In genomic region chr13:43686557-43686956, GRCh38 we compare ENCODE assay signal across 10 cellular contexts.
DNase-seq lines count a peak whose midpoint lies in the region; ATAC-seq and TF ChIP-seq lines count a peak whose summit lies in the region.
"Had no signal": no experiment of that assay in that cellular context is flagged by ENCODE, and none has a peak within 500 bp of the region (broad histone marks: within the 10 kb centered on the region; RNA-seq: fewer than 3 reads in every experiment).

No MANE protein-coding gene starts in this region.

- TF ChIP-seq CTCF in PC-9 (conservative IDR thresholded peaks at IDR 0.05) (no peak), fibroblast of pulmonary artery (IDR thresholded peaks at IDR 0.05; ENCODE audit: low read length, missing control alignments) (no peak), osteocyte (IDR thresholded peaks at IDR 0.05) (no peak), GM10266 (IDR thresholded peaks at IDR 0.05; ENCODE audit: control insufficient read depth, insufficient read depth, low read depth, missing control alignments) (no peak)

- TF ChIP-seq POLR2A in GM18505 (IDR thresholded peaks at IDR 0.05; ENCODE audit: borderline replicate concordance, extremely low read depth, insufficient read depth, insufficient read length): no peak

- no peak overlapping the region for H3K4me3 Mint-ChIP-seq in osteocyte (ENCODE audit: unreplicated experiment)

- no peaks in the 10 kb centered on the region for H3K36me3 Mint-ChIP-seq in osteocyte (ENCODE audit: unreplicated experiment)
- H3K36me3 Mint-ChIP-seq: activated naive CD4-positive, alpha-beta T cell treated with anti-CD3 and anti-CD28 coated beads, Interleukin-2, amount 50 U/mL, for 72 hours had no signal

- BruUV-seq in PC-9 (replicated peaks; lab: Mats Ljungman, UMichigan): no TSS peak

- no peak for ATAC-seq in GM18505 (IDR thresholded peaks at IDR 0.05; ENCODE audit: unreplicated experiment)

- DNase-seq in Caki2 (ENCODE audit: low read depth) (peak; percentile 26), PC-9 (peak in 1 of 2 experiments; percentile 8), fibroblast of pulmonary artery (ENCODE audit: low read depth) (peak; percentile 90), osteocyte (ENCODE audit: extremely low spot score, unreplicated experiment) (no peak), GM10266 (ENCODE audit: extremely low spot score) (no peak), retina (no peak)
- no peak for DNase-seq in stimulated activated CD4-positive, alpha-beta T cell treated with anti-CD3 and anti-CD28 coated beads, Interleukin-4, amount 100 ng/mL, for 1 hour
- DNase-seq: GOT3 had no signal

- intact Hi-C loops in PC-9 (cut with micrococcal nuclease; ENCODE audit: unreplicated experiment): no loop called here

- H3K4me2 ChIP-seq in PC-9: peak overlapping the region; percentile 38; the same call in 1 of the 2 replicates

- no peaks in the 10 kb centered on the region for H3K79me2 ChIP-seq in PC-9 (ENCODE audit: low read depth)

- H3K27ac ChIP-seq in PC-9: no peak overlapping the region

- CTCF ChIA-PET in PC-9 (lab: Charles Lee): no interaction called here

- H3K27me3 Mint-ChIP-seq in osteocyte (ENCODE audit: unreplicated experiment): no peaks in the 10 kb centered on the region

- no peaks in the 10 kb centered on the region for H3K36me3 ChIP-seq in PC-9 (ENCODE audit: low read depth)

- H3K9me3 ChIP-seq in PC-9 (ENCODE audit: insufficient read depth, low read depth): no peaks in the 10 kb centered on the region

- in situ Hi-C loops in Caki2 (cut with HindIII; ENCODE audit: low pct_unique_long_range_greater_than_20kb, low sequenced_read_pairs): no loop called here

- no peaks in the 10 kb centered on the region for H3K9me3 Mint-ChIP-seq in osteocyte (ENCODE audit: unreplicated experiment)
- H3K9me3 Mint-ChIP-seq: activated naive CD4-positive, alpha-beta T cell treated with anti-CD3 and anti-CD28 coated beads, Interleukin-2, amount 50 U/mL, for 72 hours had no signal

- no peaks in the 10 kb centered on the region for H3K27me3 ChIP-seq in PC-9 (ENCODE audit: insufficient read depth, low read depth)

- H3K4me3 ChIP-seq in PC-9 (no peak overlapping the region), fibroblast of pulmonary artery (replicated peaks; ENCODE audit: low read depth, low read length) (no peak overlapping the region)

- no peak overlapping the region for H2AFZ ChIP-seq in PC-9

- H3K9me2 ChIP-seq in PC-9 (ENCODE audit: insufficient read depth): no peaks in the 10 kb centered on the region

- H4K20me1 ChIP-seq in PC-9 (ENCODE audit: insufficient read depth): no peaks in the 10 kb centered on the region

- POLR2A ChIA-PET in PC-9 (lab: Charles Lee; ENCODE audit: unreplicated experiment): no interaction called here

- peak overlapping the region; percentile 3 for H3K27ac Mint-ChIP-seq in osteocyte (ENCODE audit: unreplicated experiment)
- H3K27ac Mint-ChIP-seq: activated naive CD4-positive, alpha-beta T cell treated with anti-CD3 and anti-CD28 coated beads, Interleukin-2, amount 50 U/mL, for 72 hours had no signal

- peaks cover 10% of the 10 kb centered on the region for H3K4me1 ChIP-seq in PC-9 (replicated peaks; ENCODE audit: insufficient read depth)

- H3K4me1 Mint-ChIP-seq in osteocyte (ENCODE audit: unreplicated experiment): peaks cover 28% of the 10 kb centered on the region

- no peaks in the 10 kb centered on the region for H3F3A ChIP-seq in PC-9 (ENCODE audit: insufficient read depth, low read depth)

Comparison
In these comparisons a context has a peak if more than half of its experiments do, and no peak if none do; other contexts are left out.
1. DNase-seq: peak in Caki2 (single experiment) and fibroblast of pulmonary artery (single experiment); none in osteocyte (single experiment), stimulated activated CD4-positive, alpha-beta T cell treated with anti-CD3 and anti-CD28 coated beads, Interleukin-4, amount 100 ng/mL, for 1 hour (single experiment), GM10266 (single experiment) and retina (single experiment).